In the genomic region with DNA sequence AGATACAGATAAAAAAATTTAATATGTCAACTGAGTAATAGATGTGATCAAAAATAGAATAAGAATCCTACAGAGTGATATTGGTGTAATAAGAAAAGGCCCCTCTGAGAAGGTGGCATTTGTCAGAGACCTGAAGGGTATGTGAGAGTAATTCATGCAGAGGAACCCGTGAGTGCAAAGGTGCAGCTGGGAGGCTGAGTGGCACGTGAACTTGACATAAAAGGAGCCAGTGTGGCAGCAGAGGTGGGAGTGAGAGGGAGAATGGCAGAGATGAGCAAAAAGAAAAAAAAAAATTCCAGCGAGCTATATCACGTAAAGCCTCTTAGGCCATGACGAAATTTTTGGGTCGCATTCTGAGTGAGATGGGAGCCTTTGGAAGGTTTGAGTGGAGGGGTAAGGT, we compare ENCODE assay signal across 28 cellular contexts.
"Had no signal": no experiment of that assay in that cellular context is flagged by ENCODE, and none has a peak within 500 bp of the region (broad histone marks: within the 10 kb centered on the region; RNA-seq: fewer than 3 reads in every experiment).

No MANE protein-coding gene starts in this region.

- DNase-seq: activated CD4-positive, alpha-beta memory T cell treated with anti-CD3 and anti-CD28 coated beads, Interleukin-2, amount 10 ng/mL, durations not matched to agents 7 days and 5 days; activated CD4-positive, alpha-beta T cell treated with anti-CD3 and anti-CD28 coated beads for 4 hours; activated CD4-positive, alpha-beta T cell treated with anti-CD3 and anti-CD28 coated beads, Interleukin-2, amount 10 ng/mL, durations not matched to agents 7 days and 5 days; activated CD4-positive, alpha-beta T cell treated with anti-CD3 and anti-CD28 coated beads, Interleukin-2, amount 50 U/mL, for 4 hours; activated CD4-positive, CD25-positive, alpha-beta regulatory T cell; activated CD4-positive, CD25-positive, alpha-beta regulatory T cell treated with anti-CD3 and anti-CD28 coated beads, Interleukin-2, amount 50 U/mL, for 72 hours; activated CD8-positive, alpha-beta memory T cell treated with anti-CD3 and anti-CD28 coated beads, Interleukin-2, amount 50 U/mL, for 48 hours; activated gamma-delta T cell; activated naive CD4-positive, alpha-beta T cell; activated naive CD8-positive, alpha-beta T cell treated with anti-CD3 and anti-CD28 coated beads, Interleukin-2, amount 10 ng/mL, durations not matched to agents 7 days and 5 days; activated T-cell treated with anti-CD3 and anti-CD28 coated beads for 4 hours; activated T-cell treated with anti-CD3 and anti-CD28 coated beads, Interleukin-2, amount 50 U/mL, for 24 hours; activated T-cell treated with anti-CD3 and anti-CD28 coated beads, Interleukin-2, amount 50 U/mL, for 72 hours; dorsolateral prefrontal cortex; effector memory CD4-positive, alpha-beta T cell; endodermal cell; foreskin fibroblast; heart right ventricle; T-helper 2 cell had no signal

- H3K27me3 ChIP-seq: ascending aorta, breast epithelium, cardiac muscle cell, dorsolateral prefrontal cortex, heart right ventricle had no signal

- H3K4me3 Mint-ChIP-seq: activated CD4-positive, alpha-beta memory T cell treated with anti-CD3 and anti-CD28 coated beads, Interleukin-2, amount 10 ng/mL, durations not matched to agents 7 days and 5 days; activated CD4-positive, alpha-beta T cell treated with anti-CD3 and anti-CD28 coated beads, Interleukin-2, amount 10 ng/mL, durations not matched to agents 7 days and 5 days; activated naive CD4-positive, alpha-beta T cell treated with anti-CD3 and anti-CD28 coated beads, Interleukin-2, amount 50 U/mL, for 24 hours; activated naive CD8-positive, alpha-beta T cell treated with anti-CD3 and anti-CD28 coated beads, Interleukin-2, amount 10 ng/mL, durations not matched to agents 7 days and 5 days; activated T-cell treated with anti-CD3 and anti-CD28 coated beads, Interleukin-2, amount 50 U/mL, for 24 hours; activated T-cell treated with anti-CD3 and anti-CD28 coated beads, Interleukin-2, amount 50 U/mL, for 72 hours; brain; central memory CD8-positive, alpha-beta T cell; dendritic cell treated with granulocyte-macrophage colony-stimulating factor and Interleukin-4, amounts not matched to agents 40 ng/mL and 50 ng/mL, for 4 days; endodermal cell had no signal

- H3K4me1 Mint-ChIP-seq: activated CD4-positive, alpha-beta memory T cell treated with anti-CD3 and anti-CD28 coated beads, Interleukin-2, amount 10 ng/mL, durations not matched to agents 7 days and 5 days; activated CD4-positive, alpha-beta T cell treated with anti-CD3 and anti-CD28 coated beads, Interleukin-2, amount 10 ng/mL, durations not matched to agents 7 days and 5 days; activated naive CD4-positive, alpha-beta T cell treated with anti-CD3 and anti-CD28 coated beads, Interleukin-2, amount 50 U/mL, for 24 hours; activated naive CD8-positive, alpha-beta T cell treated with anti-CD3 and anti-CD28 coated beads, Interleukin-2, amount 10 ng/mL, durations not matched to agents 7 days and 5 days; central memory CD8-positive, alpha-beta T cell; endodermal cell had no signal

- ATAC-seq: activated T-cell treated with anti-CD3 and anti-CD28 coated beads, Interleukin-2, amount 50 U/mL, for 72 hours; esophagus mucosa had no signal

- H3K4me1 ChIP-seq: breast epithelium had no signal

- H3K27me3 Mint-ChIP-seq: activated CD4-positive, alpha-beta memory T cell treated with anti-CD3 and anti-CD28 coated beads, Interleukin-2, amount 10 ng/mL, durations not matched to agents 7 days and 5 days; activated CD4-positive, alpha-beta T cell treated with anti-CD3 and anti-CD28 coated beads, Interleukin-2, amount 10 ng/mL, durations not matched to agents 7 days and 5 days; activated naive CD4-positive, alpha-beta T cell treated with anti-CD3 and anti-CD28 coated beads, Interleukin-2, amount 50 U/mL, for 24 hours; activated naive CD8-positive, alpha-beta T cell treated with anti-CD3 and anti-CD28 coated beads, Interleukin-2, amount 10 ng/mL, durations not matched to agents 7 days and 5 days; activated T-cell treated with anti-CD3 and anti-CD28 coated beads, Interleukin-2, amount 50 U/mL, for 24 hours; brain; central memory CD8-positive, alpha-beta T cell; dendritic cell treated with granulocyte-macrophage colony-stimulating factor and Interleukin-4, amounts not matched to agents 40 ng/mL and 50 ng/mL, for 4 days had no signal

- H3K27ac ChIP-seq: ascending aorta, breast epithelium, cardiac muscle cell, coronary artery, dorsolateral prefrontal cortex, heart right ventricle had no signal

- H3K9me3 ChIP-seq: ascending aorta, breast epithelium had no signal

- H3K36me3 ChIP-seq: ascending aorta, breast epithelium, cardiac muscle cell, heart right ventricle had no signal

- H3K36me3 Mint-ChIP-seq: activated naive CD4-positive, alpha-beta T cell treated with anti-CD3 and anti-CD28 coated beads, Interleukin-2, amount 50 U/mL, for 24 hours; activated naive CD8-positive, alpha-beta T cell treated with anti-CD3 and anti-CD28 coated beads, Interleukin-2, amount 10 ng/mL, durations not matched to agents 7 days and 5 days had no signal

- H3K4me3 ChIP-seq: ascending aorta, breast epithelium, cardiac muscle cell, coronary artery, dorsolateral prefrontal cortex, heart right ventricle had no signal

- H3K9me3 Mint-ChIP-seq: activated CD4-positive, alpha-beta memory T cell treated with anti-CD3 and anti-CD28 coated beads, Interleukin-2, amount 10 ng/mL, durations not matched to agents 7 days and 5 days; activated CD4-positive, alpha-beta T cell treated with anti-CD3 and anti-CD28 coated beads, Interleukin-2, amount 10 ng/mL, durations not matched to agents 7 days and 5 days had no signal

- H3K27ac Mint-ChIP-seq: activated CD4-positive, alpha-beta memory T cell treated with anti-CD3 and anti-CD28 coated beads, Interleukin-2, amount 10 ng/mL, durations not matched to agents 7 days and 5 days; activated CD4-positive, alpha-beta T cell treated with anti-CD3 and anti-CD28 coated beads, Interleukin-2, amount 10 ng/mL, durations not matched to agents 7 days and 5 days; activated naive CD4-positive, alpha-beta T cell treated with anti-CD3 and anti-CD28 coated beads, Interleukin-2, amount 50 U/mL, for 24 hours; activated naive CD8-positive, alpha-beta T cell treated with anti-CD3 and anti-CD28 coated beads, Interleukin-2, amount 10 ng/mL, durations not matched to agents 7 days and 5 days; activated T-cell treated with anti-CD3 and anti-CD28 coated beads, Interleukin-2, amount 50 U/mL, for 24 hours; activated T-cell treated with anti-CD3 and anti-CD28 coated beads, Interleukin-2, amount 50 U/mL, for 72 hours; dendritic cell treated with granulocyte-macrophage colony-stimulating factor and Interleukin-4, amounts not matched to agents 40 ng/mL and 50 ng/mL, for 4 days; endodermal cell had no signal
